In the genomic region with DNA sequence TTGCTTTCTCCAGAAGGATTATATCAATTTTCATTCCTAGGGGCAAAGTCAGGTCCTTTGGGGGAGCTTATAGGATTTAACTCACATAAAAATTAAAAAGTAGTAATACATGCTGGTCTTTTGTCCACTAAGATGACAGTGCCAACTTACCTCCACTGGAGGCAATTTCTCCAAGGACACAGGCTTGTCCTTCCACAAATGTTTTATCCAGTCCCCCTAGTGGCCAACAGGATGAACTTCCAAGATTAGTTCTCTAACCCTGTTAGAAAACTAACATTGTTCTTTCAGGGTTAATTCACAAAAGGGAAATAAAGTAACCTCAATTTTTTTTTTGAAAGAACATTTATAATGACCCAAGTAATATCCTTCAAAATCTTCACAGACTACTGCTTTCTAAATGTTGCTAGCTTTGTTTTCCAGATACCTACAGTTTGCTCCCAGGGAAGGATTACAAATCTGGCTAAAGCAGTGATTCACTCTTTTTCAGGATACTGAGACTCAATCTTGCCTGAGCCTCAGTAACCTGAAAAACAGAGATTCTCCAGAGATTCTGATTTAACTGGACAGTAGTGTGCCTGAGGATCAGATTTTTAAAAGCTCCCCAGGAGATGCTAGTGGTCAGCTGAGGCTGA, we compare ENCODE assay signal across 8 cellular contexts. TPM values are rescaled to one million over a fixed set of nuclear protein-coding genes. Genes with fewer than 3 reads are reported as not detected.
DNase-seq lines count a peak whose midpoint lies in the region; ATAC-seq, FAIRE-seq and TF ChIP-seq lines count a peak whose summit lies in the region.

No MANE protein-coding gene starts in this region.

- no peak for TF ChIP-seq POLR2A in esophagus squamous epithelium (IDR thresholded peaks at IDR 0.05)

- no peaks in the 10 kb centered on the region for H3K36me3 ChIP-seq in SU-DHL-6 (ENCODE audit: low read length)
- no peaks in the 10 kb centered on the region for H3K36me3 ChIP-seq in esophagus squamous epithelium
- H3K36me3 ChIP-seq in neuronal stem cell (replicated peaks in 1 of 2; ENCODE audit: control insufficient read depth in 2 of 2, insufficient read depth in 2 of 2, low read length in 2 of 2), result no peaks in the 10 kb centered on the region

- H3K14ac ChIP-seq in neuronal stem cell (ENCODE audit: low read length), result no peak overlapping the region

- no peak overlapping the region for H4K91ac ChIP-seq in neuronal stem cell (ENCODE audit: low read depth, low read length, poor library complexity)

- ATAC-seq in HG02981 (IDR thresholded peaks at IDR 0.05; ENCODE audit: unreplicated experiment), result no peak

- in situ Hi-C loops in G401 (cut with HindIII; ENCODE audit: low sequenced_read_pairs), result no loop called here

- no peak overlapping the region for H2AK5ac ChIP-seq in neuronal stem cell (ENCODE audit: low read depth, low read length)

- H2BK12ac ChIP-seq in neuronal stem cell (ENCODE audit: low read length), result no peak overlapping the region

- TF ChIP-seq CTCF in SU-DHL-6 (IDR thresholded peaks at IDR 0.05; ENCODE audit: insufficient read depth, low read length, poor library complexity, severe bottlenecking) (peak; percentile 98), esophagus squamous epithelium (IDR thresholded peaks at IDR 0.05) (peak; percentile 79 to 91 (median 87))

- no peak overlapping the region for H3K18ac ChIP-seq in neuronal stem cell (ENCODE audit: low read length)

- no peak overlapping the region for H2BK5ac ChIP-seq in neuronal stem cell (ENCODE audit: low read length)

- H2BK120ac ChIP-seq in neuronal stem cell (ENCODE audit: low read depth, low read length), result no peak overlapping the region

- H3K27ac ChIP-seq in SU-DHL-6 (ENCODE audit: low read depth, low read length) (no peak overlapping the region), esophagus squamous epithelium (no peak overlapping the region), neuronal stem cell (replicated peaks; ENCODE audit: low read length) (no peak overlapping the region)

- H3K23ac ChIP-seq in neuronal stem cell (ENCODE audit: low read depth, low read length, poor library complexity), result no peak overlapping the region

- no peaks in the 10 kb centered on the region for H3K79me1 ChIP-seq in neuronal stem cell (ENCODE audit: low read depth, low read length)

- no peaks in the 10 kb centered on the region for H3K79me2 ChIP-seq in SU-DHL-6 (ENCODE audit: insufficient read depth, low read length)

- H3K4me1 ChIP-seq in esophagus squamous epithelium (no peaks in the 10 kb centered on the region), neuronal stem cell (ENCODE audit: control insufficient read depth in 2 of 2, insufficient read depth in 1 of 2, low read depth in 1 of 2, low read length in 2 of 2) (no peaks in the 10 kb centered on the region)

- H4K8ac ChIP-seq in neuronal stem cell (ENCODE audit: low read depth, low read length), result no peak overlapping the region

- H3K9ac ChIP-seq in SU-DHL-6 (ENCODE audit: low read length) (no peak overlapping the region), neuronal stem cell (ENCODE audit: low read depth, low read length, poor library complexity) (no peak overlapping the region)

- H3K4me3 ChIP-seq in SU-DHL-6 (ENCODE audit: insufficient read depth, low read length, poor library complexity, severe bottlenecking) (no peak overlapping the region), esophagus squamous epithelium (no peak overlapping the region), neuronal stem cell (ENCODE audit: low read length in 2 of 2) (no peak overlapping the region)

- H2AFZ ChIP-seq in SU-DHL-6 (ENCODE audit: low read depth, low read length, severe bottlenecking) (no peak overlapping the region), neuronal stem cell (ENCODE audit: low read length) (peak overlapping the region; percentile 78)

- H3F3A ChIP-seq in SU-DHL-6 (ENCODE audit: insufficient read depth), result no peaks in the 10 kb centered on the region

- H3K9me3 ChIP-seq in SU-DHL-6 (ENCODE audit: insufficient read depth, low read length) (no peaks in the 10 kb centered on the region), esophagus squamous epithelium (no peaks in the 10 kb centered on the region), neuronal stem cell (replicated peaks in 1 of 2; ENCODE audit: control insufficient read depth in 2 of 2, insufficient read depth in 1 of 2, low read depth in 1 of 2, low read length in 2 of 2) (no peaks in the 10 kb centered on the region)

- intact Hi-C loops in esophagus squamous epithelium (cut with DNase I), result no loop called here

- H3K4me2 ChIP-seq in SU-DHL-6 (ENCODE audit: low read depth, low read length, poor library complexity, severe bottlenecking), result no peak overlapping the region
- no peak overlapping the region for H3K4me2 ChIP-seq in neuronal stem cell (ENCODE audit: insufficient read depth, low read length, poor library complexity, severe bottlenecking)

- no peak overlapping the region for H2BK15ac ChIP-seq in neuronal stem cell (ENCODE audit: low read length)

- H4K20me1 ChIP-seq in SU-DHL-6 (ENCODE audit: low read depth, low read length), result no peaks in the 10 kb centered on the region

- DNase-seq in G401 (ENCODE audit: low spot score), result peak; percentile 66
- DNase-seq in NCI-H1105 treated with DMSO at 0.1 percent for 48 hours (lab: John Stamatoyannopoulos, UW), result peak; percentile 70
- no peak for DNase-seq in esophagus squamous epithelium (lab: John Stamatoyannopoulos, UW)
- DNase-seq in neuronal stem cell (ENCODE audit: low spot score), result peak; percentile 36
- DNase-seq in T-helper 9 cell, result no peak

- FAIRE-seq in A204.1 (lab: Jason Lieb, UNC), result peak; percentile 97

- no peak overlapping the region for H3K4ac ChIP-seq in neuronal stem cell (ENCODE audit: low read length)

- H3K27me3 ChIP-seq in SU-DHL-6 (ENCODE audit: low read length), result no peaks in the 10 kb centered on the region
- peaks cover 0 to 2% (median 0%) of the 10 kb centered on the region in 4 donors for H3K27me3 ChIP-seq in esophagus squamous epithelium
- no peaks in the 10 kb centered on the region for H3K27me3 ChIP-seq in neuronal stem cell (ENCODE audit: control insufficient read depth in 3 of 3, insufficient read depth in 3 of 3, low read depth in 1 of 3, low read length in 3 of 3)

- H3K9me2 ChIP-seq in SU-DHL-6 (replicated peaks; ENCODE audit: insufficient read depth, low read length), result no peaks in the 10 kb centered on the region

RNA-seq across cellular contexts. Expression of a gene that starts 31.7 kb away (rescaled TPM):
- total RNA-seq in G401 (2014; rRNA removed; shearing (Covaris generic)), result 14.3 and 18.5 TPM in 2 replicates
- total RNA-seq in esophagus squamous epithelium, result 10 to 100 TPM; 14.0 to 25.9 (median 20.4) TPM
- polyA plus RNA-seq in neuronal stem cell (2013, experiment 1 of 2), result 5.7 TPM
- polyA plus RNA-seq in neuronal stem cell (2013, experiment 2 of 2), result 5.6 TPM

Comparison
In these comparisons a context has a peak if more than half of its experiments do, and no peak if none do; other contexts are left out.
1. DNase-seq: peak in G401 (single experiment), NCI-H1105 treated with DMSO at 0.1 percent for 48 hours (single experiment) and neuronal stem cell (single experiment); none in esophagus squamous epithelium (single experiment) and T-helper 9 cell (single experiment).